8 cellular contexts compared by ENCODE assay signal in the genomic region with DNA sequence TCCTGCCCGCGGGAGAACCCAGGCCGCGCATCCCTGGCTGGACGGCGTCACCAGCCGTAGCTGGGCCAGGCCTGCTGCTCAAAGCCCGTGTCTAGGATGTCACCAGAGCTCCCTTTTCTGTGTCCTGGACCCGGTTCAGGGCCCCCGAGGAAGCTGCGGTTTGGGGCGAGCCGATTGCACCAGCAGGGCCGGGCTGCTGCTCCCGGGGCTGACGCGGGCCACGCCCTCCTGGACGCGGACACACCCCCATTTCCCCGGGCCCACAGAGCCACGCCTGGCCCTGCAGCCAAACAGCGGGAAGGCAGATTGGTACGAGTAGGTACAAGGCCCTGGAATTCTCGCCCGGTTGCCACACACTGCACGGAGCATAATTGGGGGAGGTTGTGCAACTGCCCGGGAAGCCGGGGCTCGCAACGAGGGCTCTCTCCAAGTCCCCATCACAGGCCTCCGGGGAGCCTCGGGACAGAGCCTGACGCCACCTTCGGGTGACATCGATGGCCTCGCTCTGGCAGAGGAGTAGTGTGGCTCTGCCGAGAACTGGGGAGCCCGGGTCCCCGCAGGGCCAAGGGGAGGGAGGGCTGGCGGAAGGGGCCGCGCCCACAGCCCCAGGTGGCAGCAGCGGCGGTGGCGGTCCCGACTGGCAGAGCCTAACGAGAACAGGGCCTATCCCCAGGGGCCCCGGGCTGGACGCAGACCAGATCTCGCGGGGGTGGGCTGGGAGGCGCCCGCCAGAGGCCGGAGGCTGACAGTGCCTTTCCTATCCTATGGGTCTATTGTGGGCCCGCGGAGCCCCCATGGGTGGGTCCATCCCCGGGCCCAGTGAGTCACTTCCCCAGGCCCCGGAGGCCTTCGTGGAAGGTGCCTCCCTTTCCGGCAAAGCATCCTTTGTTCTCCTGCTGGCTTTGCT. TPM values are rescaled to one million over a fixed set of nuclear protein-coding genes. Genes with fewer than 3 reads are reported as not detected.
DNase-seq lines count a peak whose midpoint lies in the region; ATAC-seq, FAIRE-seq and TF ChIP-seq lines count a peak whose summit lies in the region.

No MANE protein-coding gene starts in this region.

- ATAC-seq in esophagus mucosa: peak; percentile 91

- no peaks in the 10 kb centered on the region for H3K27me3 ChIP-seq in muscle layer of colon (ENCODE audit: control insufficient read depth in 1 of 2, insufficient read depth in 2 of 2, low read length in 2 of 2)
- peaks cover 0 to 5% (median 0%) of the 10 kb centered on the region in 3 donors for H3K27me3 ChIP-seq in stomach

- no peak for TF ChIP-seq POLR2A in stomach (IDR thresholded peaks at IDR 0.05)

- intact Hi-C loops in stomach (cut with DNase I; ENCODE audit: low total_unique reads): no loop called here

- no peak for FAIRE-seq in GM18507 (lab: Jason Lieb, UNC)

- WGBS in stomach, 5 donors: 1 to 3% (median 2%) methylated on average over 17 to 61 of the region's 61 CpGs

- DNase-seq in GM18507 (ENCODE audit: extremely low spot score, insufficient read length, low read depth): peak; percentile 33
- DNase-seq in NCI-H2227 (lab: John Stamatoyannopoulos, UW; ENCODE audit: unreplicated experiment): peak; percentile 93
- DNase-seq in activated CD8-positive, alpha-beta memory T cell treated with anti-CD3 and anti-CD28 coated beads, Interleukin-2, amount 50 U/mL, for 4 hours: peak; percentile 36
- peak; percentile 88 for DNase-seq in stomach
- DNase-seq in DMS53 treated with DMSO at 0.1 percent for 48 hours (lab: John Stamatoyannopoulos, UW; ENCODE audit: unreplicated experiment): no peak
- DNase-seq in NCI-H510A (lab: John Stamatoyannopoulos, UW): no peak

- H3K4me3 ChIP-seq in muscle layer of colon (ENCODE audit: low read depth in 1 of 2, low read length in 2 of 2) (peak overlapping the region; percentile 58 to 65), stomach (peak overlapping the region; percentile 42 to 55 (median 48))

- TF ChIP-seq EP300 in stomach (IDR thresholded peaks at IDR 0.05): no peak

- H3K4me1 ChIP-seq in muscle layer of colon (ENCODE audit: insufficient read depth, low read length) (peaks cover 5% of the 10 kb centered on the region), stomach (peaks cover 19 to 32% (median 25%) of the 10 kb centered on the region in 4 donors)

- H3K36me3 ChIP-seq in muscle layer of colon (ENCODE audit: insufficient read depth, low read length) (no peaks in the 10 kb centered on the region), stomach (no peaks in the 10 kb centered on the region)

- no peak overlapping the region for H3K9ac ChIP-seq in muscle layer of colon (ENCODE audit: low read length)

- no peak overlapping the region for H3K27ac ChIP-seq in muscle layer of colon (ENCODE audit: low read depth, low read length)
- peak overlapping the region; percentile 68 to 84 (median 83) for H3K27ac ChIP-seq in stomach

- no peaks in the 10 kb centered on the region for H3K9me3 ChIP-seq in muscle layer of colon (ENCODE audit: low read length)
- no peaks in the 10 kb centered on the region for H3K9me3 ChIP-seq in stomach

- TF ChIP-seq CTCF in stomach (IDR thresholded peaks at IDR 0.05): no peak

RNA-seq across cellular contexts. Expression of a gene that starts 23.5 kb away (rescaled TPM):
- 41.4 TPM for total RNA-seq in esophagus mucosa
- total RNA-seq in stomach: 100 to 1,000 TPM in 1 of 5 donors, 10 to 100 TPM in 4; 16.5 to 172 (median 32.4) TPM
- 10 to 100 TPM; 14.1 to 28.8 (median 18.2) TPM for polyA plus RNA-seq in stomach

Comparison
In these comparisons a context has a peak if more than half of its experiments do, and no peak if none do; other contexts are left out.
1. DNase-seq: peak in GM18507 (single experiment), NCI-H2227 (single experiment), activated CD8-positive, alpha-beta memory T cell treated with anti-CD3 and anti-CD28 coated beads, Interleukin-2, amount 50 U/mL, for 4 hours (single experiment) and stomach (single experiment); none in DMS53 treated with DMSO at 0.1 percent for 48 hours (single experiment) and NCI-H510A (single experiment).